Comparison of ENCODE assay signal across 22 cellular contexts in genomic region chr14:69909831-69910550, GRCh38. TPM values are rescaled to one million over a fixed set of nuclear protein-coding genes. Genes with fewer than 3 reads are reported as not detected.
"Had no signal": no experiment of that assay in that cellular context is flagged by ENCODE, and none has a peak within 500 bp of the region (broad histone marks: within the 10 kb centered on the region; RNA-seq: fewer than 3 reads in every experiment).

No MANE protein-coding gene starts in this region.

- H3K4me1 ChIP-seq: esophagus squamous epithelium, heart right ventricle, lower lobe of right lung, sigmoid colon, suprapubic skin, thyroid gland had no signal

- H3K4me3 Mint-ChIP-seq: effector memory CD8-positive, alpha-beta T cell; naive thymus-derived CD8-positive, alpha-beta T cell; nephron progenitor cell; stimulated activated effector memory CD8-positive, alpha-beta T cell treated with anti-CD3 and anti-CD28 coated beads, Interleukin-12 subunit alpha, Interleukin-12 subunit beta, amount 100 ng/mL, for 72 hours had no signal

- H3K27ac Mint-ChIP-seq: effector memory CD8-positive, alpha-beta T cell; naive thymus-derived CD8-positive, alpha-beta T cell; nephron progenitor cell; stimulated activated effector memory CD8-positive, alpha-beta T cell treated with anti-CD3 and anti-CD28 coated beads, Interleukin-12 subunit alpha, Interleukin-12 subunit beta, amount 100 ng/mL, for 72 hours had no signal

- H3K36me3 ChIP-seq: esophagus squamous epithelium, heart right ventricle, lower lobe of right lung, sigmoid colon, suprapubic skin, thyroid gland had no signal

- H3K9me3 Mint-ChIP-seq: effector memory CD8-positive, alpha-beta T cell; stimulated activated effector memory CD8-positive, alpha-beta T cell treated with anti-CD3 and anti-CD28 coated beads, Interleukin-12 subunit alpha, Interleukin-12 subunit beta, amount 100 ng/mL, for 72 hours had no signal

- DNase-seq: dermis blood vessel endothelial cell; effector memory CD8-positive, alpha-beta T cell; erythroblast; esophagus squamous epithelium; glutamatergic neuron; heart right ventricle; left colon; left ventricle myocardium superior; lower lobe of right lung; naive thymus-derived CD8-positive, alpha-beta T cell; nephron progenitor cell; psoas muscle; right cardiac atrium; sigmoid colon; stimulated activated CD4-positive, alpha-beta T cell treated with anti-CD3 and anti-CD28 coated beads, Interleukin-2, amount 100 ng/mL, for 24 hours; stimulated activated CD4-positive, alpha-beta T cell treated with anti-CD3 and anti-CD28 coated beads, Interleukin-4, amount 100 ng/mL, for 24 hours; stimulated activated naive CD8-positive, alpha-beta T cell treated with anti-CD3 and anti-CD28 coated beads, Interleukin-15, Interleukin-2, amounts not matched to agents 100 U/mL and 50 U/mL, for 24 hours; thyroid gland; trophoblast cell had no signal

- H3K4me3 ChIP-seq: coronary artery, esophagus squamous epithelium, heart right ventricle, lower lobe of right lung, psoas muscle, sigmoid colon, suprapubic skin, thyroid gland had no signal

- H3K4me1 Mint-ChIP-seq: naive thymus-derived CD8-positive, alpha-beta T cell; stimulated activated effector memory CD8-positive, alpha-beta T cell treated with anti-CD3 and anti-CD28 coated beads, Interleukin-12 subunit alpha, Interleukin-12 subunit beta, amount 100 ng/mL, for 72 hours had no signal

- ATAC-seq: effector memory CD8-positive, alpha-beta T cell; heart right ventricle; left colon; left ventricle myocardium superior; lower lobe of right lung; naive thymus-derived CD8-positive, alpha-beta T cell; psoas muscle; right cardiac atrium; stimulated activated effector memory CD8-positive, alpha-beta T cell treated with anti-CD3 and anti-CD28 coated beads, Interleukin-12 subunit alpha, Interleukin-12 subunit beta, amount 100 ng/mL, for 72 hours; stimulated activated naive CD8-positive, alpha-beta T cell treated with anti-CD3 and anti-CD28 coated beads, Interleukin-15, Interleukin-2, amounts not matched to agents 100 U/mL and 50 U/mL, for 24 hours had no signal

- H3K27me3 ChIP-seq: sigmoid colon, suprapubic skin, thyroid gland had no signal

- H3K36me3 Mint-ChIP-seq: naive thymus-derived CD8-positive, alpha-beta T cell; stimulated activated effector memory CD8-positive, alpha-beta T cell treated with anti-CD3 and anti-CD28 coated beads, Interleukin-12 subunit alpha, Interleukin-12 subunit beta, amount 100 ng/mL, for 72 hours had no signal

- H3K9me3 ChIP-seq: esophagus squamous epithelium, heart right ventricle, lower lobe of right lung, psoas muscle, sigmoid colon, suprapubic skin, thyroid gland had no signal

- H3K27ac ChIP-seq: coronary artery, esophagus squamous epithelium, heart right ventricle, lower lobe of right lung, psoas muscle, sigmoid colon, suprapubic skin, thyroid gland had no signal

RNA-seq across cellular contexts. Expression of gene SMOC1, which starts 30.8 kb away (rescaled TPM):
- total RNA-seq: naive thymus-derived CD8-positive, alpha-beta T cell had no signal
- polyA plus RNA-seq: naive thymus-derived CD8-positive, alpha-beta T cell had no signal
